ENCODE assay signal across 8 cellular contexts in genomic region chr12:57475271-57476161, GRCh38. TPM values are rescaled to one million over a fixed set of nuclear protein-coding genes. Genes with fewer than 3 reads are reported as not detected.
DNase-seq lines count a peak whose midpoint lies in the region; ATAC-seq and TF ChIP-seq lines count a peak whose summit lies in the region.

No MANE protein-coding gene starts in this region.

- H3K9me3 ChIP-seq in BLaER1 treated with 17β-estradiol and CSF1 and Interleukin-3, amounts not matched to agents 10 nM and 100 nM (replicated peaks in 1 of 11) = no peaks in the 10 kb centered on the region

- no peaks in the 10 kb centered on the region; a peak in 3 of 22 replicates for H3K27me3 ChIP-seq in BLaER1 treated with 17β-estradiol and CSF1 and Interleukin-3, amounts not matched to agents 10 nM and 100 nM

- peaks cover 95% of the 10 kb centered on the region for H3K27me3 Mint-ChIP-seq in mesothelial cell of epicardium (ENCODE audit: low read depth)

- peak overlapping the region; percentile 76 to 92 (median 84); a peak in 18 of 22 replicates for H3K27ac ChIP-seq in BLaER1 treated with 17β-estradiol and CSF1 and Interleukin-3, amounts not matched to agents 10 nM and 100 nM

- peak; percentile 8 for ATAC-seq in HG03066 (IDR thresholded peaks at IDR 0.05; ENCODE audit: low read depth, unreplicated experiment)
- no peak for ATAC-seq in GM18868 (IDR thresholded peaks at IDR 0.05; ENCODE audit: unreplicated experiment)

- peaks cover 53 to 85% (median 58%) of the 10 kb centered on the region in 10 experiments for H3K4me1 ChIP-seq in BLaER1 treated with 17β-estradiol and CSF1 and Interleukin-3, amounts not matched to agents 10 nM and 100 nM

- H3K9me3 Mint-ChIP-seq in mesothelial cell of epicardium = no peaks in the 10 kb centered on the region

- H3K4me2 ChIP-seq in BLaER1 treated with 17β-estradiol and CSF1 and Interleukin-3, amounts not matched to agents 10 nM and 100 nM = peak overlapping the region; percentile 97 to 100 (median 99)

- H4K20me1 ChIP-seq in BLaER1 treated with 17β-estradiol and CSF1 and Interleukin-3, amounts not matched to agents 10 nM and 100 nM = peaks cover 0 to 55% (median 18%) of the 10 kb centered on the region in 11 experiments; a peak in 10 of 22 replicates

- H3K36me3 Mint-ChIP-seq in mesothelial cell of epicardium = no peaks in the 10 kb centered on the region

- H3K4me3 ChIP-seq in BLaER1 treated with 17β-estradiol and CSF1 and Interleukin-3, amounts not matched to agents 10 nM and 100 nM = peak overlapping the region; percentile 56 to 88 (median 74)

- DNase-seq in dermis blood vessel endothelial cell = peak; percentile 35
- DNase-seq in mesothelial cell of epicardium (ENCODE audit: low spot score in 2 of 2, unreplicated experiment in 2 of 2) = no peak
- DNase-seq in COLO668 (lab: John Stamatoyannopoulos, UW; ENCODE audit: unreplicated experiment) = no peak
- no peak for DNase-seq in mesenteric fat pad (ENCODE audit: low spot score)
- DNase-seq in GM19238 (ENCODE audit: insufficient read length, low spot score) = no peak

- peaks cover 23% of the 10 kb centered on the region for H3K4me1 Mint-ChIP-seq in mesothelial cell of epicardium

- H3K9ac ChIP-seq in BLaER1 treated with 17β-estradiol and CSF1 and Interleukin-3, amounts not matched to agents 10 nM and 100 nM = peak overlapping the region; percentile 80 to 91 (median 83); a peak in 21 of 22 replicates

- H3K27ac Mint-ChIP-seq in mesothelial cell of epicardium = no peak overlapping the region

- H3K4me3 Mint-ChIP-seq in mesothelial cell of epicardium = peak overlapping the region; percentile 66

- peaks cover 21 to 55% (median 50%) of the 10 kb centered on the region in 11 experiments; a peak in 19 of 22 replicates for H3K36me3 ChIP-seq in BLaER1 treated with 17β-estradiol and CSF1 and Interleukin-3, amounts not matched to agents 10 nM and 100 nM

- no peak for TF ChIP-seq CTCF in mesothelial cell of epicardium (IDR thresholded peaks at IDR 0.05; ENCODE audit: unreplicated experiment)

RNA-seq across cellular contexts. Expression of gene ARHGAP9, which starts 4.2 kb away (rescaled TPM):
- total RNA-seq in dermis blood vessel endothelial cell = not detected in 2 replicates
- 0.90 to 1.1 TPM in 2 of 3 replicates, not detected in the other for total RNA-seq in mesothelial cell of epicardium
- 26.5 TPM for total RNA-seq in mesenteric fat pad

RNA-seq across cellular contexts. Expression of gene MARS1, which starts 12.4 kb away (rescaled TPM):
- total RNA-seq in dermis blood vessel endothelial cell (71.6 and 81.2 TPM in 2 replicates), mesothelial cell of epicardium (163 to 192 TPM (median 177 TPM) in 3 replicates), mesenteric fat pad (145 TPM)

RNA-seq across cellular contexts. Expression of gene GLI1, which starts 15.9 kb away (rescaled TPM):
- total RNA-seq in dermis blood vessel endothelial cell = 0.17 and 0.47 TPM in 2 replicates
- 6.0 to 10.1 TPM (median 8.4 TPM) in 3 replicates for total RNA-seq in mesothelial cell of epicardium
- 0.13 TPM for total RNA-seq in mesenteric fat pad

RNA-seq across cellular contexts. Expression of gene INHBE, which starts 20.4 kb away (rescaled TPM):
- not detected in 2 replicates for total RNA-seq in dermis blood vessel endothelial cell
- total RNA-seq in mesothelial cell of epicardium = 0.09 TPM in 1 of 3 replicates, not detected in the others
- total RNA-seq in mesenteric fat pad = not detected

RNA-seq across cellular contexts. Expression of gene INHBC, which starts 40.9 kb away (rescaled TPM):
- total RNA-seq in dermis blood vessel endothelial cell (not detected in 2 replicates), mesothelial cell of epicardium (0.24 to 0.32 TPM (median 0.31 TPM) in 3 replicates), mesenteric fat pad (not detected)

Comparison
In these comparisons a context has a peak if more than half of its experiments do, and no peak if none do; other contexts are left out.
1. RNA of gene ARHGAP9, which starts 4.2 kb away (total RNA-seq): 26.5 TPM in mesenteric fat pad (single experiment); not detected in dermis blood vessel endothelial cell and 0.90 to 1.1 TPM in mesothelial cell of epicardium; every median in the first group is over 10 times any median in the second.